In the genomic region with DNA sequence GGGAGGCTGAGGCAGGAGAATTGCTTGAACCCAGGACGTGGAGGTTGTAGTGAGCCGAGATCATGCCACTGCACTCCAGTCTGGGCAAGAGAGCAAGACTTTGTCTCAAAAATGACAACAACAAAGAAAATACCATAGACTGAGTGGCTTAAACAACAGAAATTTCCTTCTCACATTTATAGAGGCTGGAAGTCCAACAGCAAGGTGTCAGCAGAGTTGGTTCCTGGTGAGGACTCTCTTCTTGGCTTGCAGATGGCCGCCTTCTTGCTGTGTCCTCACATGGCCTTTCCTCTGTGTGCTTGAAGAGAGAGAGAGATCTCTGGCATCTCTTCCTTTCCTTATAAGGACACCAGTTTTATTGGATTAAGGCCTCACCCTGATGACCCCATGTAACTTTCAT, we compare ENCODE assay signal across 14 cellular contexts.
A peak's percentile ranks its signal among the peaks of the same experiment; 100 is the strongest.
DNase-seq lines count a peak whose midpoint lies in the region; ATAC-seq lines count a peak whose summit lies in the region.
"Had no signal": no experiment of that assay in that cellular context is flagged by ENCODE, and none has a peak within 500 bp of the region (broad histone marks: within the 10 kb centered on the region; RNA-seq: fewer than 3 reads in every experiment).

No MANE protein-coding gene starts in this region.

- peak; percentile 45 for DNase-seq in NCI-H82 (lab: John Stamatoyannopoulos, UW)
- DNase-seq in NCI-H82 treated with DMSO at 0.1 percent for 48 hours (lab: John Stamatoyannopoulos, UW; ENCODE audit: unreplicated experiment): no peak
- peak; percentile 72 for DNase-seq in MV-4-11 (lab: John Stamatoyannopoulos, UW)
- DNase-seq in activated gamma-delta T cell treated with Interleukin-2 at 50 U/mL for 16 hours: no peak
- DNase-seq: AML-193; Caco-2; Calu3; CD4-positive, alpha-beta T cell; CD8-positive, alpha-beta T cell; DMS79 treated with DMSO at 0.1 percent for 48 hours; EL; GDM1 had no signal

- ATAC-seq in GM18520 (IDR thresholded peaks at IDR 0.05; ENCODE audit: unreplicated experiment): no peak
- ATAC-seq: CD8-positive, alpha-beta T cell; GM12878 had no signal

Comparison
In these comparisons a context has a peak if more than half of its experiments do, and no peak if none do; other contexts are left out.
1. DNase-seq: peak in NCI-H82 (single experiment) and MV-4-11 (single experiment); none in NCI-H82 treated with DMSO at 0.1 percent for 48 hours (single experiment) and activated gamma-delta T cell treated with Interleukin-2 at 50 U/mL for 16 hours (single experiment).